16 cellular contexts compared by ENCODE assay signal in genomic region chr3:194910414-194910979, GRCh38.
"Had no signal": no experiment of that assay in that cellular context is flagged by ENCODE, and none has a peak within 500 bp of the region (broad histone marks: within the 10 kb centered on the region; RNA-seq: fewer than 3 reads in every experiment).

No MANE protein-coding gene starts in this region.

- H3K9me3 Mint-ChIP-seq: activated naive CD4-positive, alpha-beta T cell treated with anti-CD3 and anti-CD28 coated beads for 36 hours; stimulated activated effector memory CD8-positive, alpha-beta T cell treated with anti-CD3 and anti-CD28 coated beads, Interleukin-12 subunit alpha, Interleukin-12 subunit beta, amount 100 ng/mL, for 72 hours had no signal

- H3K4me3 ChIP-seq: cardiac muscle cell, gastrocnemius medialis, heart right ventricle, lung, neural progenitor cell, uterus had no signal

- H3K4me3 Mint-ChIP-seq: activated naive CD4-positive, alpha-beta T cell treated with anti-CD3 and anti-CD28 coated beads for 36 hours; neural progenitor cell; stimulated activated effector memory CD8-positive, alpha-beta T cell treated with anti-CD3 and anti-CD28 coated beads, Interleukin-12 subunit alpha, Interleukin-12 subunit beta, amount 100 ng/mL, for 72 hours had no signal

- H3K27ac ChIP-seq: cardiac muscle cell, epithelial cell of prostate, gastrocnemius medialis, heart right ventricle, neural progenitor cell, parathyroid adenoma, uterus had no signal

- H3K4me1 ChIP-seq: gastrocnemius medialis, neural progenitor cell, parathyroid adenoma, uterus had no signal

- H3K79me2 ChIP-seq: parathyroid adenoma had no signal

- H3K27me3 ChIP-seq: cardiac muscle cell, gastrocnemius medialis, heart right ventricle, neural progenitor cell, uterus had no signal

- H3K4me1 Mint-ChIP-seq: neural progenitor cell had no signal

- ATAC-seq: activated CD4-positive, CD25-positive, alpha-beta regulatory T cell treated with anti-CD3 and anti-CD28 coated beads, Interleukin-2, amount 50 U/mL, for 24 hours; gastrocnemius medialis; heart right ventricle; left colon; stimulated activated effector memory CD8-positive, alpha-beta T cell treated with anti-CD3 and anti-CD28 coated beads, Interleukin-12 subunit alpha, Interleukin-12 subunit beta, amount 100 ng/mL, for 72 hours had no signal

- H3K4me2 ChIP-seq: neural progenitor cell had no signal

- H2AFZ ChIP-seq: neural progenitor cell, parathyroid adenoma had no signal

- FAIRE-seq: islet of Langerhans had no signal

- H3K36me3 Mint-ChIP-seq: neural progenitor cell; stimulated activated effector memory CD8-positive, alpha-beta T cell treated with anti-CD3 and anti-CD28 coated beads, Interleukin-12 subunit alpha, Interleukin-12 subunit beta, amount 100 ng/mL, for 72 hours had no signal

- H3K27ac Mint-ChIP-seq: activated naive CD4-positive, alpha-beta T cell treated with anti-CD3 and anti-CD28 coated beads for 36 hours; neural progenitor cell; stimulated activated effector memory CD8-positive, alpha-beta T cell treated with anti-CD3 and anti-CD28 coated beads, Interleukin-12 subunit alpha, Interleukin-12 subunit beta, amount 100 ng/mL, for 72 hours had no signal

- H3K9me3 ChIP-seq: gastrocnemius medialis, heart right ventricle, uterus had no signal

- H3K36me3 ChIP-seq: cardiac muscle cell, gastrocnemius medialis, heart right ventricle, neural progenitor cell, uterus had no signal

- DNase-seq: activated naive CD4-positive, alpha-beta T cell treated with anti-CD3 and anti-CD28 coated beads for 36 hours; activated T-cell treated with anti-CD3 and anti-CD28 coated beads for 4 hours; gastrocnemius medialis; heart right ventricle; left colon; midbrain; T-helper 9 cell; uterus had no signal

- H3K9ac ChIP-seq: neural progenitor cell, parathyroid adenoma had no signal
